19 cellular contexts compared by ENCODE assay signal in genomic region chr4:108313546-108314339, GRCh38.
"Had no signal": no experiment of that assay in that cellular context is flagged by ENCODE, and none has a peak within 500 bp of the region (broad histone marks: within the 10 kb centered on the region; RNA-seq: fewer than 3 reads in every experiment).

No MANE protein-coding gene starts in this region.

- ATAC-seq: body of pancreas; left cardiac atrium; natural killer cell treated with Interleukin-12 subunit alpha and Interleukin-12 subunit beta and Interleukin-15 and Interleukin-18, amount 100 ng/mL, for 72 hours had no signal

- H3K27ac ChIP-seq: body of pancreas, colonic mucosa, suprapubic skin had no signal

- H3K36me3 Mint-ChIP-seq: natural killer cell treated with Interleukin-12 subunit alpha and Interleukin-12 subunit beta and Interleukin-15 and Interleukin-18, amount 100 ng/mL, for 72 hours; type B pancreatic cell had no signal

- H3K4me3 Mint-ChIP-seq: activated T-cell treated with anti-CD3 and anti-CD28 coated beads, Interleukin-2, amount 50 U/mL, for 24 hours; natural killer cell treated with Interleukin-12 subunit alpha and Interleukin-12 subunit beta and Interleukin-15 and Interleukin-18, amount 100 ng/mL, for 72 hours; type B pancreatic cell had no signal

- H3K4me1 ChIP-seq: colonic mucosa, suprapubic skin had no signal

- H3K9me3 ChIP-seq: body of pancreas, colonic mucosa, suprapubic skin had no signal

- H3K9me3 Mint-ChIP-seq: activated T-cell treated with anti-CD3 and anti-CD28 coated beads, Interleukin-2, amount 50 U/mL, for 24 hours; natural killer cell treated with Interleukin-12 subunit alpha and Interleukin-12 subunit beta and Interleukin-15 and Interleukin-18, amount 100 ng/mL, for 72 hours had no signal

- H3K4me3 ChIP-seq: body of pancreas, colonic mucosa, suprapubic skin had no signal

- H3K36me3 ChIP-seq: colonic mucosa, suprapubic skin had no signal

- H3K27ac Mint-ChIP-seq: activated naive CD8-positive, alpha-beta T cell; activated T-cell treated with anti-CD3 and anti-CD28 coated beads, Interleukin-2, amount 50 U/mL, for 24 hours; natural killer cell treated with Interleukin-12 subunit alpha and Interleukin-12 subunit beta and Interleukin-15 and Interleukin-18, amount 100 ng/mL, for 72 hours; type B pancreatic cell had no signal

- H3K27me3 Mint-ChIP-seq: activated naive CD8-positive, alpha-beta T cell; activated T-cell treated with anti-CD3 and anti-CD28 coated beads, Interleukin-2, amount 50 U/mL, for 24 hours had no signal

- H3K27me3 ChIP-seq: body of pancreas, colonic mucosa, suprapubic skin had no signal

- DNase-seq: activated CD4-positive, alpha-beta T cell treated with anti-CD3 and anti-CD28 coated beads, Interleukin-2, amount 50 U/mL, for 1 hour; activated effector memory CD4-positive, alpha-beta T cell treated with anti-CD3 and anti-CD28 coated beads, Interleukin-2, amount 50 U/mL, for 16 hours; activated T-cell treated with anti-CD3 and anti-CD28 coated beads, Interleukin-2, amount 50 U/mL, for 24 hours; amniotic stem cell; body of pancreas; central memory CD4-positive, alpha-beta T cell; colonic mucosa; foreskin fibroblast; glutamatergic neuron; left cardiac atrium; mammary epithelial cell; nucleus accumbens; stimulated activated CD4-positive, alpha-beta T cell treated with anti-CD3 and anti-CD28 coated beads, Interleukin-4, amount 100 ng/mL, for 1 hour; stimulated activated naive CD4-positive, alpha-beta T cell; SW 1271 had no signal
